Comparison of ENCODE assay signal across 17 cellular contexts in genomic region chr15:88472225-88472624, GRCh38. TPM values are rescaled to one million over a fixed set of nuclear protein-coding genes. Genes with fewer than 3 reads are reported as not detected.
DNase-seq lines count a peak whose midpoint lies in the region; ATAC-seq and TF ChIP-seq lines count a peak whose summit lies in the region.
"Had no signal": no experiment of that assay in that cellular context is flagged by ENCODE, and none has a peak within 500 bp of the region (broad histone marks: within the 10 kb centered on the region; RNA-seq: fewer than 3 reads in every experiment).

No MANE protein-coding gene starts in this region.

- POLR2A ChIA-PET in GM10248 (lab: Yijun Ruan, JAX) = no interaction called here

- peak; percentile 28 for ATAC-seq in GM21529 (IDR thresholded peaks at IDR 0.05; ENCODE audit: unreplicated experiment)
- ATAC-seq: Panc1 had no signal

- H3K27me3 Mint-ChIP-seq in activated CD4-positive, alpha-beta T cell treated with anti-CD3 and anti-CD28 coated beads, Interleukin-2, amount 10 ng/mL, durations not matched to agents 24 days and 14 days = no peaks in the 10 kb centered on the region
- peaks cover 3% of the 10 kb centered on the region for H3K27me3 Mint-ChIP-seq in glutamatergic neuron (ENCODE audit: unreplicated experiment)

- H3K4me3 Mint-ChIP-seq in activated CD4-positive, alpha-beta T cell treated with anti-CD3 and anti-CD28 coated beads, Interleukin-2, amount 10 ng/mL, durations not matched to agents 24 days and 14 days = no peak overlapping the region
- peak overlapping the region; percentile 5 for H3K4me3 Mint-ChIP-seq in glutamatergic neuron (ENCODE audit: unreplicated experiment)
- H3K4me3 Mint-ChIP-seq: CD14-positive monocyte had no signal

- no peak for DNase-seq in activated CD4-positive, alpha-beta T cell treated with anti-CD3 and anti-CD28 coated beads, Interleukin-2, amount 10 ng/mL, durations not matched to agents 24 days and 14 days
- DNase-seq in activated CD4-positive, alpha-beta T cell treated with anti-CD3 and anti-CD28 coated beads, Interleukin-2, amount 50 U/mL, for 48 hours = no peak
- peak; percentile 35 for DNase-seq in GM10248 (ENCODE audit: extremely low spot score)
- no peak for DNase-seq in glutamatergic neuron
- no peak for DNase-seq in AG08395 (ENCODE audit: low spot score)
- DNase-seq in AML-193 (lab: John Stamatoyannopoulos, UW) = no peak
- no peak for DNase-seq in NCI-H446 treated with DMSO at 0.1 percent for 48 hours (lab: John Stamatoyannopoulos, UW)
- DNase-seq: H7, KBM-7, NCI-H1048, NCI-H2107, NCI-H446, NCI-H748 treated with DMSO at 0.1 percent for 48 hours, Right ventricle myocardium superior had no signal

- peak overlapping the region; percentile 61 for H3K27ac Mint-ChIP-seq in activated CD4-positive, alpha-beta T cell treated with anti-CD3 and anti-CD28 coated beads, Interleukin-2, amount 10 ng/mL, durations not matched to agents 24 days and 14 days
- no peak overlapping the region for H3K27ac Mint-ChIP-seq in glutamatergic neuron (ENCODE audit: unreplicated experiment)
- H3K27ac Mint-ChIP-seq: CD14-positive monocyte had no signal

- H3K9me3 Mint-ChIP-seq in activated CD4-positive, alpha-beta T cell treated with anti-CD3 and anti-CD28 coated beads, Interleukin-2, amount 10 ng/mL, durations not matched to agents 24 days and 14 days = no peaks in the 10 kb centered on the region
- peaks cover 9% of the 10 kb centered on the region for H3K9me3 Mint-ChIP-seq in glutamatergic neuron (ENCODE audit: unreplicated experiment)
- H3K9me3 Mint-ChIP-seq: CD14-positive monocyte had no signal

- peaks cover 32% of the 10 kb centered on the region for H3K36me3 Mint-ChIP-seq in activated CD4-positive, alpha-beta T cell treated with anti-CD3 and anti-CD28 coated beads, Interleukin-2, amount 10 ng/mL, durations not matched to agents 24 days and 14 days (ENCODE audit: low read depth)
- H3K36me3 Mint-ChIP-seq in glutamatergic neuron (ENCODE audit: unreplicated experiment) = no peaks in the 10 kb centered on the region

- peaks cover 16% of the 10 kb centered on the region for H3K4me1 Mint-ChIP-seq in activated CD4-positive, alpha-beta T cell treated with anti-CD3 and anti-CD28 coated beads, Interleukin-2, amount 10 ng/mL, durations not matched to agents 24 days and 14 days
- peaks cover 17% of the 10 kb centered on the region for H3K4me1 Mint-ChIP-seq in glutamatergic neuron (ENCODE audit: low read depth, unreplicated experiment)

- CTCF ChIA-PET in GM10248 (lab: Yijun Ruan, JAX) = interaction anchor here (0.7 to 10.1 kb wide), 5 partner anchors 10 to 166 kb away, joined by 3 to 95 read pairs (median 3); partner anchors contain the start of gene ISG20

- TF ChIP-seq CTCF in GM10248 (IDR thresholded peaks at IDR 0.05; ENCODE audit: control extremely low read depth, extremely low read depth, low read depth, missing control alignments) = no peak
- TF ChIP-seq CTCF in glutamatergic neuron (IDR thresholded peaks at IDR 0.05; ENCODE audit: partially characterized antibody, unreplicated experiment) = no peak

- intact Hi-C loops in activated CD4-positive, alpha-beta T cell treated with anti-CD3 and anti-CD28 coated beads, Interleukin-2, amount 10 ng/mL, durations not matched to agents 24 days and 14 days (cut with micrococcal nuclease) = no loop called here

RNA-seq across cellular contexts. Expression of gene MRPS11, which starts 4.7 kb away (rescaled TPM):
- 68.7 and 72.6 TPM in 2 replicates for total RNA-seq in activated CD4-positive, alpha-beta T cell treated with anti-CD3 and anti-CD28 coated beads, Interleukin-2, amount 10 ng/mL, durations not matched to agents 24 days and 14 days
- total RNA-seq in glutamatergic neuron (ENCODE audit: unreplicated experiment) = 58.9 TPM

RNA-seq across cellular contexts. Expression of gene MRPL46, which starts 5.0 kb away (rescaled TPM):
- 49.1 and 51.9 TPM in 2 replicates for total RNA-seq in activated CD4-positive, alpha-beta T cell treated with anti-CD3 and anti-CD28 coated beads, Interleukin-2, amount 10 ng/mL, durations not matched to agents 24 days and 14 days
- total RNA-seq in glutamatergic neuron (ENCODE audit: unreplicated experiment) = 19.3 TPM
